Comparison of ENCODE assay signal across 1 cellular context in genomic region chr3:197820550-197821335, GRCh38.
TF ChIP-seq lines count a peak whose summit lies in the region.

No MANE protein-coding gene starts in this region.

TF ChIP-seq in HepG2, 621 proteins besides CTCF, POLR2A, EP300 and RAD21 (continued from another document and continues in another):
- TF ChIP-seq ERF (CRISPR knock-in tag; IDR thresholded peaks at IDR 0.05) (peak; percentile 26; the same call in 1 of the 2 replicates), THAP11 (CRISPR knock-in tag; IDR thresholded peaks at IDR 0.05) (peak; percentile 53), ZNF644 (CRISPR knock-in tag; IDR thresholded peaks at IDR 0.05; ENCODE audit: low read depth) (0 out of 2 replicates have a peak, but pooled peaks have one; percentile 30), HOXD1 (CRISPR knock-in tag; IDR thresholded peaks at IDR 0.05) (peak; percentile 82), ZMYM3 (CRISPR knock-in tag; IDR thresholded peaks at IDR 0.05) (peak; percentile 86), KAT7 (CRISPR knock-in tag; IDR thresholded peaks at IDR 0.05; ENCODE audit: borderline replicate concordance) (0 out of 2 replicates have a peak, but pooled peaks have one; percentile 21), ZNF598 (CRISPR knock-in tag; IDR thresholded peaks at IDR 0.05; ENCODE audit: borderline replicate concordance) (0 out of 2 replicates have a peak, but pooled peaks have one; percentile 44), ZNF878 (CRISPR knock-in tag; IDR thresholded peaks at IDR 0.05) (0 out of 2 replicates have a peak, but pooled peaks have one; percentile 64), ZBTB3 (CRISPR knock-in tag; IDR thresholded peaks at IDR 0.05; ENCODE audit: borderline replicate concordance, low read depth) (peak; percentile 23; the same call in 1 of the 2 replicates), MAFF (IDR thresholded peaks at IDR 0.05; ENCODE audit: low read depth, low read length) (no peak), ZNF205 (CRISPR knock-in tag; IDR thresholded peaks at IDR 0.05) (peak; percentile 74; the same call in 1 of the 2 replicates), ZNF589 (CRISPR knock-in tag; conservative IDR thresholded peaks at IDR 0.05) (no peak), GLI4 (CRISPR knock-in tag; IDR thresholded peaks at IDR 0.05; ENCODE audit: borderline replicate concordance) (0 out of 2 replicates have a peak, but pooled peaks have one; percentile 36), ZNF775 (CRISPR knock-in tag; IDR thresholded peaks at IDR 0.05; ENCODE audit: borderline replicate concordance) (no peak), ARID5B (CRISPR knock-in tag; IDR thresholded peaks at IDR 0.05) (peak; percentile 76), MIXL1 (CRISPR knock-in tag; IDR thresholded peaks at IDR 0.05) (peak; percentile 94), TOE1 (CRISPR knock-in tag; IDR thresholded peaks at IDR 0.05) (0 out of 2 replicates have a peak, but pooled peaks have one; percentile 19), NCOA2 (CRISPR knock-in tag; IDR thresholded peaks at IDR 0.05) (peak; percentile 61), CBX1 (IDR thresholded peaks at IDR 0.05; ENCODE audit: low read depth) (peak; percentile 48), ZNF451 (CRISPR knock-in tag; IDR thresholded peaks at IDR 0.05) (no peak), ZNF24 (IDR thresholded peaks at IDR 0.05) (no peak), ZFP37 (CRISPR knock-in tag; IDR thresholded peaks at IDR 0.05; ENCODE audit: borderline replicate concordance) (no peak), TBX2 (CRISPR knock-in tag; IDR thresholded peaks at IDR 0.05; ENCODE audit: borderline replicate concordance) (peak; percentile 64; the same call in 1 of the 2 replicates), MBD4 (IDR thresholded peaks at IDR 0.05; ENCODE audit: borderline replicate concordance, low read length) (no peak), SOX13 (IDR thresholded peaks at IDR 0.05) (0 out of 2 replicates have a peak, but pooled peaks have one; percentile 29), SOX13 (CRISPR knock-in tag; conservative IDR thresholded peaks at IDR 0.05 in 1 of 2, IDR thresholded peaks at IDR 0.05 in 1 of 2) (peak in 1 of 2 experiments; percentile 47; a peak in 2 of 4 replicates), TFDP1 (CRISPR knock-in tag; IDR thresholded peaks at IDR 0.05; ENCODE audit: borderline replicate concordance) (0 out of 2 replicates have a peak, but pooled peaks have one; percentile 18), ZNF580 (CRISPR knock-in tag; IDR thresholded peaks at IDR 0.05; ENCODE audit: borderline replicate concordance, low read depth) (0 out of 2 replicates have a peak, but pooled peaks have one; percentile 39), SKI (IDR thresholded peaks at IDR 0.05; ENCODE audit: partially characterized antibody) (no peak), PRMT3 (CRISPR knock-in tag; IDR thresholded peaks at IDR 0.05; ENCODE audit: borderline replicate concordance, low read depth) (no peak), HNRNPL (IDR thresholded peaks at IDR 0.05; ENCODE audit: low read depth, low read length) (no peak), ZMYM4 (CRISPR knock-in tag; IDR thresholded peaks at IDR 0.05) (peak; percentile 65), KDM6A (CRISPR knock-in tag; IDR thresholded peaks at IDR 0.05; ENCODE audit: low read depth) (peak; percentile 79; the same call in 1 of the 2 replicates)
- TF ChIP-seq, protein P1, sequence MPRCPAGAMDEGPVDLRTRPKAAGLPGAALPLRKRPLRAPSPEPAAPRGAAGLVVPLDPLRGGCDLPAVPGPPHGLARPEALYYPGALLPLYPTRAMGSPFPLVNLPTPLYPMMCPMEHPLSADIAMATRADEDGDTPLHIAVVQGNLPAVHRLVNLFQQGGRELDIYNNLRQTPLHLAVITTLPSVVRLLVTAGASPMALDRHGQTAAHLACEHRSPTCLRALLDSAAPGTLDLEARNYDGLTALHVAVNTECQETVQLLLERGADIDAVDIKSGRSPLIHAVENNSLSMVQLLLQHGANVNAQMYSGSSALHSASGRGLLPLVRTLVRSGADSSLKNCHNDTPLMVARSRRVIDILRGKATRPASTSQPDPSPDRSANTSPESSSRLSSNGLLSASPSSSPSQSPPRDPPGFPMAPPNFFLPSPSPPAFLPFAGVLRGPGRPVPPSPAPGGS (CRISPR knock-in tag; IDR thresholded peaks at IDR 0.05), result 0 out of 2 replicates have a peak, but pooled peaks have one; percentile 39
- TF ChIP-seq, protein P2, sequence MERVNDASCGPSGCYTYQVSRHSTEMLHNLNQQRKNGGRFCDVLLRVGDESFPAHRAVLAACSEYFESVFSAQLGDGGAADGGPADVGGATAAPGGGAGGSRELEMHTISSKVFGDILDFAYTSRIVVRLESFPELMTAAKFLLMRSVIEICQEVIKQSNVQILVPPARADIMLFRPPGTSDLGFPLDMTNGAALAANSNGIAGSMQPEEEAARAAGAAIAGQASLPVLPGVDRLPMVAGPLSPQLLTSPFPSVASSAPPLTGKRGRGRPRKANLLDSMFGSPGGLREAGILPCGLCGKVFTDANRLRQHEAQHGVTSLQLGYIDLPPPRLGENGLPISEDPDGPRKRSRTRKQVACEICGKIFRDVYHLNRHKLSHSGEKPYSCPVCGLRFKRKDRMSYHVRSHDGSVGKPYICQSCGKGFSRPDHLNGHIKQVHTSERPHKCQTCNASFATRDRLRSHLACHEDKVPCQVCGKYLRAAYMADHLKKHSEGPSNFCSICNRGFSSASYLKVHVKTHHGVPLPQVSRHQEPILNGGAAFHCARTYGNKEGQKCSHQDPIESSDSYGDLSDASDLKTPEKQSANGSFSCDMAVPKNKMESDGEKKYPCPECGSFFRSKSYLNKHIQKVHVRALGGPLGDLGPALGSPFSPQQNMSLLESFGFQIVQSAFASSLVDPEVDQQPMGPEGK (CRISPR knock-in tag; IDR thresholded peaks at IDR 0.05), result peak; percentile 51
- TF ChIP-seq, protein P3, sequence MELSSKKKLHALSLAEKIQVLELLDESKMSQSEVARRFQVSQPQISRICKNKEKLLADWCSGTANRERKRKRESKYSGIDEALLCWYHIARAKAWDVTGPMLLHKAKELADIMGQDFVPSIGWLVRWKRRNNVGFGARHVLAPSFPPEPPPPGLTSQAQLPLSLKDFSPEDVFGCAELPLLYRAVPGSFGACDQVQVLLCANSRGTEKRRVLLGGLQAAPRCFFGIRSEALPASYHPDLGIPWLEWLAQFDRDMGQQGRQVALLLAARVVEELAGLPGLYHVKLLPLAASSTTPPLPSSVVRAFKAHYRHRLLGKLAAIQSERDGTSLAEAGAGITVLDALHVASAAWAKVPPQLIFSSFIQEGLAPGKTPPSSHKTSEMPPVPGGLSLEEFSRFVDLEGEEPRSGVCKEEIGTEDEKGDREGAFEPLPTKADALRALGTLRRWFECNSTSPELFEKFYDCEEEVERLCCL (CRISPR knock-in tag; IDR thresholded peaks at IDR 0.05; ENCODE audit: borderline replicate concordance), result 0 out of 2 replicates have a peak, but pooled peaks have one; percentile 51
- TF ChIP-seq, protein P4, sequence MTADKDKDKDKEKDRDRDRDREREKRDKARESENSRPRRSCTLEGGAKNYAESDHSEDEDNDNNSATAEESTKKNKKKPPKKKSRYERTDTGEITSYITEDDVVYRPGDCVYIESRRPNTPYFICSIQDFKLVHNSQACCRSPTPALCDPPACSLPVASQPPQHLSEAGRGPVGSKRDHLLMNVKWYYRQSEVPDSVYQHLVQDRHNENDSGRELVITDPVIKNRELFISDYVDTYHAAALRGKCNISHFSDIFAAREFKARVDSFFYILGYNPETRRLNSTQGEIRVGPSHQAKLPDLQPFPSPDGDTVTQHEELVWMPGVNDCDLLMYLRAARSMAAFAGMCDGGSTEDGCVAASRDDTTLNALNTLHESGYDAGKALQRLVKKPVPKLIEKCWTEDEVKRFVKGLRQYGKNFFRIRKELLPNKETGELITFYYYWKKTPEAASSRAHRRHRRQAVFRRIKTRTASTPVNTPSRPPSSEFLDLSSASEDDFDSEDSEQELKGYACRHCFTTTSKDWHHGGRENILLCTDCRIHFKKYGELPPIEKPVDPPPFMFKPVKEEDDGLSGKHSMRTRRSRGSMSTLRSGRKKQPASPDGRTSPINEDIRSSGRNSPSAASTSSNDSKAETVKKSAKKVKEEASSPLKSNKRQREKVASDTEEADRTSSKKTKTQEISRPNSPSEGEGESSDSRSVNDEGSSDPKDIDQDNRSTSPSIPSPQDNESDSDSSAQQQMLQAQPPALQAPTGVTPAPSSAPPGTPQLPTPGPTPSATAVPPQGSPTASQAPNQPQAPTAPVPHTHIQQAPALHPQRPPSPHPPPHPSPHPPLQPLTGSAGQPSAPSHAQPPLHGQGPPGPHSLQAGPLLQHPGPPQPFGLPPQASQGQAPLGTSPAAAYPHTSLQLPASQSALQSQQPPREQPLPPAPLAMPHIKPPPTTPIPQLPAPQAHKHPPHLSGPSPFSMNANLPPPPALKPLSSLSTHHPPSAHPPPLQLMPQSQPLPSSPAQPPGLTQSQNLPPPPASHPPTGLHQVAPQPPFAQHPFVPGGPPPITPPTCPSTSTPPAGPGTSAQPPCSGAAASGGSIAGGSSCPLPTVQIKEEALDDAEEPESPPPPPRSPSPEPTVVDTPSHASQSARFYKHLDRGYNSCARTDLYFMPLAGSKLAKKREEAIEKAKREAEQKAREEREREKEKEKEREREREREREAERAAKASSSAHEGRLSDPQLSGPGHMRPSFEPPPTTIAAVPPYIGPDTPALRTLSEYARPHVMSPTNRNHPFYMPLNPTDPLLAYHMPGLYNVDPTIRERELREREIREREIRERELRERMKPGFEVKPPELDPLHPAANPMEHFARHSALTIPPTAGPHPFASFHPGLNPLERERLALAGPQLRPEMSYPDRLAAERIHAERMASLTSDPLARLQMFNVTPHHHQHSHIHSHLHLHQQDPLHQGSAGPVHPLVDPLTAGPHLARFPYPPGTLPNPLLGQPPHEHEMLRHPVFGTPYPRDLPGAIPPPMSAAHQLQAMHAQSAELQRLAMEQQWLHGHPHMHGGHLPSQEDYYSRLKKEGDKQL (CRISPR knock-in tag; IDR thresholded peaks at IDR 0.05; ENCODE audit: low read depth), result peak; percentile 43; the same call in 1 of the 2 replicates
- TF ChIP-seq, protein P5, sequence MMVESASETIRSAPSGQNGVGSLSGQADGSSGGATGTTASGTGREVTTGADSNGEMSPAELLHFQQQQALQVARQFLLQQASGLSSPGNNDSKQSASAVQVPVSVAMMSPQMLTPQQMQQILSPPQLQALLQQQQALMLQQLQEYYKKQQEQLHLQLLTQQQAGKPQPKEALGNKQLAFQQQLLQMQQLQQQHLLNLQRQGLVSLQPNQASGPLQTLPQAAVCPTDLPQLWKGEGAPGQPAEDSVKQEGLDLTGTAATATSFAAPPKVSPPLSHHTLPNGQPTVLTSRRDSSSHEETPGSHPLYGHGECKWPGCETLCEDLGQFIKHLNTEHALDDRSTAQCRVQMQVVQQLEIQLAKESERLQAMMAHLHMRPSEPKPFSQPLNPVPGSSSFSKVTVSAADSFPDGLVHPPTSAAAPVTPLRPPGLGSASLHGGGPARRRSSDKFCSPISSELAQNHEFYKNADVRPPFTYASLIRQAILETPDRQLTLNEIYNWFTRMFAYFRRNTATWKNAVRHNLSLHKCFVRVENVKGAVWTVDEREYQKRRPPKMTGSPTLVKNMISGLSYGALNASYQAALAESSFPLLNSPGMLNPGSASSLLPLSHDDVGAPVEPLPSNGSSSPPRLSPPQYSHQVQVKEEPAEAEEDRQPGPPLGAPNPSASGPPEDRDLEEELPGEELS (CRISPR knock-in tag; IDR thresholded peaks at IDR 0.05), result peak; percentile 66
- TF ChIP-seq, protein P6, sequence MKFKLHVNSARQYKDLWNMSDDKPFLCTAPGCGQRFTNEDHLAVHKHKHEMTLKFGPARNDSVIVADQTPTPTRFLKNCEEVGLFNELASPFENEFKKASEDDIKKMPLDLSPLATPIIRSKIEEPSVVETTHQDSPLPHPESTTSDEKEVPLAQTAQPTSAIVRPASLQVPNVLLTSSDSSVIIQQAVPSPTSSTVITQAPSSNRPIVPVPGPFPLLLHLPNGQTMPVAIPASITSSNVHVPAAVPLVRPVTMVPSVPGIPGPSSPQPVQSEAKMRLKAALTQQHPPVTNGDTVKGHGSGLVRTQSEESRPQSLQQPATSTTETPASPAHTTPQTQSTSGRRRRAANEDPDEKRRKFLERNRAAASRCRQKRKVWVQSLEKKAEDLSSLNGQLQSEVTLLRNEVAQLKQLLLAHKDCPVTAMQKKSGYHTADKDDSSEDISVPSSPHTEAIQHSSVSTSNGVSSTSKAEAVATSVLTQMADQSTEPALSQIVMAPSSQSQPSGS (CRISPR knock-in tag; IDR thresholded peaks at IDR 0.05), result peak; percentile 38; the same call in 1 of the 2 replicates
